In the genomic region with DNA sequence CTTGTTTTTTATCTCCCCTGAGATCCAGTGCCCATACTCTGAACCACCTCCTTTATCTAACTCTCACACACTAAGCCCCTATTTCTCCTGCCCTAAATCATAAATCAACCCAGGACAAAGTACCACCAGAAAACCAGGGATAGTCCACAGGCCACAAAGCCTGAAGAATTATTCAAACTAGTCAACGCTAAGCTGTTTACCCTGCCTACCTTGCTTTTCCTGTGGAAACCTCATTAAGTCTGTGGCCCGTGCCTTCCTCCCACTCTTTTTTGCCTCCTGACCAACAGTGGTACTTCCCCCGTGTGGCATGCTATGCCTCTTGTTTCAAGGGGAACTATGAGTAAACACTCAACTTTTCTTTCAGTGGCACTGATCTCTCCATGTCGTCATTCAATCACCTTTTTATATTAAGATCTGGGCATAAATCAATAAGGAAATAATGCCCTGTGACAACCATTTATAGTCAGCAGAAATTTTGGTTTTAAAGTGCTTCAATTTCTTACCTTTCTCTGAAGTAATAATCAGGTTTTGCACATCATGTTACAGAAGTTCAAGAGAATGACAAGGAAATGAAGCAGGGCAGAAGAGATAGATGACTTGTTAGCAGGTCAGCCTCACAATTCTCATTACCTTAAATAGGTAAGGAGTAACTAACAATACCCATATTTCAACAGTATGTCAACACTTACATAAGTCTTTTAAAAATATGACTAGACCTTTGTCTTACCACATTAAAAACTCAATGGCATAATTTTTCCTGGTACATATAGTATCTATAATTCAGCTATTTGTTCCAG, we compare ENCODE assay signal across 8 cellular contexts. TPM values are rescaled to one million over a fixed set of nuclear protein-coding genes. Genes with fewer than 3 reads are reported as not detected.
DNase-seq lines count a peak whose midpoint lies in the region; ATAC-seq, FAIRE-seq and TF ChIP-seq lines count a peak whose summit lies in the region.

No MANE protein-coding gene starts in this region.

- peaks cover 5 to 55% (median 18%) of the 10 kb centered on the region in 11 experiments; a peak in 18 of 22 replicates for H3K36me3 ChIP-seq in BLaER1 treated with 17β-estradiol and CSF1 and Interleukin-3, amounts not matched to agents 10 nM and 100 nM
- H3K36me3 ChIP-seq in esophagus muscularis mucosa (peaks cover 0 to 22% (median 7%) of the 10 kb centered on the region in 4 donors), osteoblast (ENCODE audit: insufficient read depth, low read length) (no peaks in the 10 kb centered on the region)

- H3K27me3 ChIP-seq in BLaER1 treated with 17β-estradiol and CSF1 and Interleukin-3, amounts not matched to agents 10 nM and 100 nM, result no peaks in the 10 kb centered on the region
- H3K27me3 ChIP-seq in esophagus muscularis mucosa (no peaks in the 10 kb centered on the region), osteoblast (ENCODE audit: insufficient read depth, low read length) (no peaks in the 10 kb centered on the region)

- ATAC-seq in HG02642 (IDR thresholded peaks at IDR 0.05; ENCODE audit: poor library complexity, unreplicated experiment), result peak; percentile 69

- H3K27ac ChIP-seq in BLaER1 treated with 17β-estradiol and CSF1 and Interleukin-3, amounts not matched to agents 10 nM and 100 nM, result peak overlapping the region in 4 of 11 experiments; percentile 3 to 35 (median 16); a peak in 4 of 22 replicates
- H3K27ac ChIP-seq in esophagus muscularis mucosa (replicated peaks in 1 of 4) (no peak overlapping the region), osteoblast (ENCODE audit: low read depth, low read length) (no peak overlapping the region)

- peak; percentile 73 for DNase-seq in activated naive CD8-positive, alpha-beta T cell treated with anti-CD3 and anti-CD28 coated beads for 36 hours
- DNase-seq in stimulated activated CD8-positive, alpha-beta memory T cell treated with anti-CD3 and anti-CD28 coated beads, Interleukin-12 subunit alpha, Interleukin-12 subunit beta, amount 100 ng/mL, for 24 hours (ENCODE audit: extremely low read depth), result peak; percentile 30
- DNase-seq in esophagus muscularis mucosa (ENCODE audit: extremely low spot score) (no peak), D721Med (ENCODE audit: insufficient read length, low spot score) (no peak), osteoblast (ENCODE audit: insufficient read length, low spot score, missing footprints) (no peak)

- WGBS in esophagus muscularis mucosa, result 65% methylated on average over 4 of the region's 4 CpGs

- no peaks in the 10 kb centered on the region for H3K9me3 Mint-ChIP-seq in T-helper 1 cell treated with Interleukin-12 subunit alpha and Interleukin-12 subunit beta and Interleukin-4 antibody, amounts not matched to agents 30 μg/mL and 1 μg/mL, for 36 hours
- peaks cover 4% of the 10 kb centered on the region for H3K9me3 Mint-ChIP-seq in activated naive CD8-positive, alpha-beta T cell treated with anti-CD3 and anti-CD28 coated beads for 36 hours

- peaks cover 0 to 66% (median 7%) of the 10 kb centered on the region in 11 experiments; a peak in 11 of 22 replicates for H4K20me1 ChIP-seq in BLaER1 treated with 17β-estradiol and CSF1 and Interleukin-3, amounts not matched to agents 10 nM and 100 nM
- no peaks in the 10 kb centered on the region for H4K20me1 ChIP-seq in osteoblast (ENCODE audit: insufficient read depth, low read length)

- no peak for FAIRE-seq in D721Med (lab: Jason Lieb, UNC)

- no peak for TF ChIP-seq EP300 in esophagus muscularis mucosa (IDR thresholded peaks at IDR 0.05)

- peak overlapping the region; percentile 73 for H3K27ac Mint-ChIP-seq in T-helper 1 cell treated with Interleukin-12 subunit alpha and Interleukin-12 subunit beta and Interleukin-4 antibody, amounts not matched to agents 30 μg/mL and 1 μg/mL, for 36 hours
- peak overlapping the region; percentile 92 for H3K27ac Mint-ChIP-seq in activated naive CD8-positive, alpha-beta T cell treated with anti-CD3 and anti-CD28 coated beads for 36 hours

- TF ChIP-seq POLR2A in esophagus muscularis mucosa (IDR thresholded peaks at IDR 0.05; ENCODE audit: low read depth), result no peak

- TF ChIP-seq CTCF in esophagus muscularis mucosa (IDR thresholded peaks at IDR 0.05) (no peak), D721Med (IDR thresholded peaks at IDR 0.05; ENCODE audit: insufficient read depth, missing control alignments) (no peak), osteoblast (IDR thresholded peaks at IDR 0.05; ENCODE audit: extremely low read depth, low read depth, low read length) (no peak)

- peaks cover 30% of the 10 kb centered on the region for H3K4me1 Mint-ChIP-seq in T-helper 1 cell treated with Interleukin-12 subunit alpha and Interleukin-12 subunit beta and Interleukin-4 antibody, amounts not matched to agents 30 μg/mL and 1 μg/mL, for 36 hours (ENCODE audit: low read depth)
- peaks cover 54% of the 10 kb centered on the region for H3K4me1 Mint-ChIP-seq in activated naive CD8-positive, alpha-beta T cell treated with anti-CD3 and anti-CD28 coated beads for 36 hours

- H2AFZ ChIP-seq in osteoblast (ENCODE audit: low read length), result no peak overlapping the region

- 0 out of 22 replicates have a peak, but pooled peaks cover 0 to under 1% (median 0%) of the 10 kb centered on the region in 11 experiments for H3K9me3 ChIP-seq in BLaER1 treated with 17β-estradiol and CSF1 and Interleukin-3, amounts not matched to agents 10 nM and 100 nM (replicated peaks in 1 of 11)
- no peaks in the 10 kb centered on the region for H3K9me3 ChIP-seq in esophagus muscularis mucosa
- no peaks in the 10 kb centered on the region for H3K9me3 ChIP-seq in osteoblast (ENCODE audit: low read depth, low read length)

- H3K4me3 ChIP-seq in BLaER1 treated with 17β-estradiol and CSF1 and Interleukin-3, amounts not matched to agents 10 nM and 100 nM, result no peak overlapping the region
- no peak overlapping the region for H3K4me3 ChIP-seq in esophagus muscularis mucosa
- no peak overlapping the region for H3K4me3 ChIP-seq in osteoblast (ENCODE audit: insufficient read depth, low read length)

- H3K4me3 Mint-ChIP-seq in T-helper 1 cell treated with Interleukin-12 subunit alpha and Interleukin-12 subunit beta and Interleukin-4 antibody, amounts not matched to agents 30 μg/mL and 1 μg/mL, for 36 hours, result peak overlapping the region; percentile 21
- H3K4me3 Mint-ChIP-seq in activated naive CD8-positive, alpha-beta T cell treated with anti-CD3 and anti-CD28 coated beads for 36 hours, result peak overlapping the region; percentile 43

- H3K4me2 ChIP-seq in BLaER1 treated with 17β-estradiol and CSF1 and Interleukin-3, amounts not matched to agents 10 nM and 100 nM, result peak overlapping the region in 6 of 11 experiments; percentile 6 to 72 (median 33); a peak in 9 of 22 replicates
- no peak overlapping the region for H3K4me2 ChIP-seq in osteoblast (ENCODE audit: insufficient read depth, low read length)

- H3K36me3 Mint-ChIP-seq in T-helper 1 cell treated with Interleukin-12 subunit alpha and Interleukin-12 subunit beta and Interleukin-4 antibody, amounts not matched to agents 30 μg/mL and 1 μg/mL, for 36 hours (ENCODE audit: low read depth), result peaks cover 19% of the 10 kb centered on the region
- peaks cover 33% of the 10 kb centered on the region for H3K36me3 Mint-ChIP-seq in activated naive CD8-positive, alpha-beta T cell treated with anti-CD3 and anti-CD28 coated beads for 36 hours

- intact Hi-C loops in esophagus muscularis mucosa (cut with DNase I), result no loop called here

- H3K27me3 Mint-ChIP-seq in T-helper 1 cell treated with Interleukin-12 subunit alpha and Interleukin-12 subunit beta and Interleukin-4 antibody, amounts not matched to agents 30 μg/mL and 1 μg/mL, for 36 hours (ENCODE audit: low read depth), result no peaks in the 10 kb centered on the region
- no peaks in the 10 kb centered on the region for H3K27me3 Mint-ChIP-seq in activated naive CD8-positive, alpha-beta T cell treated with anti-CD3 and anti-CD28 coated beads for 36 hours

- peaks cover 31% of the 10 kb centered on the region for H3K79me2 ChIP-seq in osteoblast (ENCODE audit: insufficient read depth, low read length)

- no peak overlapping the region for H3K9ac ChIP-seq in BLaER1 treated with 17β-estradiol and CSF1 and Interleukin-3, amounts not matched to agents 10 nM and 100 nM

- peaks cover 4 to 29% (median 10%) of the 10 kb centered on the region in 10 experiments; a peak in 13 of 20 replicates for H3K4me1 ChIP-seq in BLaER1 treated with 17β-estradiol and CSF1 and Interleukin-3, amounts not matched to agents 10 nM and 100 nM
- H3K4me1 ChIP-seq in esophagus muscularis mucosa, result peaks cover 0 to 10% (median 0%) of the 10 kb centered on the region in 4 donors
- peaks cover 3% of the 10 kb centered on the region for H3K4me1 ChIP-seq in osteoblast (ENCODE audit: insufficient read depth, low read length)

RNA-seq across cellular contexts. Expression of a gene that starts 32.1 kb away (rescaled TPM):
- 10 to 100 TPM; 30.0 to 30.3 TPM for total RNA-seq in activated naive CD8-positive, alpha-beta T cell treated with anti-CD3 and anti-CD28 coated beads for 36 hours
- total RNA-seq in esophagus muscularis mucosa (10 to 100 TPM in 1 of 4 donors, 1 to 10 TPM in 3; 8.2 to 11.9 (median 8.7) TPM), osteoblast (10.9 and 13.3 TPM in 2 replicates)

Comparison
In these comparisons a context has a peak if more than half of its experiments do, and no peak if none do; other contexts are left out.
1. DNase-seq: peak in activated naive CD8-positive, alpha-beta T cell treated with anti-CD3 and anti-CD28 coated beads for 36 hours (single experiment) and stimulated activated CD8-positive, alpha-beta memory T cell treated with anti-CD3 and anti-CD28 coated beads, Interleukin-12 subunit alpha, Interleukin-12 subunit beta, amount 100 ng/mL, for 24 hours (single experiment); none in esophagus muscularis mucosa (single experiment), D721Med (single experiment) and osteoblast (single experiment).